9 cellular contexts compared by ENCODE assay signal in genomic region chrX:30865020-30865419, GRCh38. TPM values are rescaled to one million over a fixed set of nuclear protein-coding genes. Genes with fewer than 3 reads are reported as not detected.
A peak's percentile ranks its signal among the peaks of the same experiment; 100 is the strongest.
DNase-seq lines count a peak whose midpoint lies in the region; ATAC-seq, FAIRE-seq and TF ChIP-seq lines count a peak whose summit lies in the region.
"Had no signal": no experiment of that assay in that cellular context is flagged by ENCODE, and none has a peak within 500 bp of the region (broad histone marks: within the 10 kb centered on the region; RNA-seq: fewer than 3 reads in every experiment).

No MANE protein-coding gene starts in this region.

- H3K9me3 Mint-ChIP-seq in endothelial cell (ENCODE audit: unreplicated experiment), result no peaks in the 10 kb centered on the region

- no peak for TF ChIP-seq EP300 in upper lobe of left lung (IDR thresholded peaks at IDR 0.05)

- WGBS in upper lobe of left lung, 2 donors, result 18 to 37% methylated on average over 2 to 3 of the region's 3 CpGs
- no CpG with 5 or more reads among the region's 3 CpGs for WGBS in neuronal stem cell (ENCODE audit: extremely low coverage in 2 of 2, insufficient read length in 2 of 2, insufficient replicate concordance in 1 of 2), 2 donors

- no peaks in the 10 kb centered on the region for H3K27me3 Mint-ChIP-seq in endothelial cell (ENCODE audit: unreplicated experiment)

- no peak overlapping the region for H3K4ac ChIP-seq in neuronal stem cell (ENCODE audit: low read length)

- H3K4me3 ChIP-seq in LNCaP clone FGC (ENCODE audit: low read depth, low read length) (no peak overlapping the region), upper lobe of left lung (no peak overlapping the region), neuronal stem cell (ENCODE audit: low read length in 2 of 2) (no peak overlapping the region)
- H3K4me3 ChIP-seq: SJSA1 had no signal

- H3K4me1 ChIP-seq in upper lobe of left lung (no peaks in the 10 kb centered on the region), neuronal stem cell (ENCODE audit: control insufficient read depth in 2 of 2, insufficient read depth in 1 of 2, low read depth in 1 of 2, low read length in 2 of 2) (no peaks in the 10 kb centered on the region)
- H3K4me1 ChIP-seq: SJSA1 had no signal

- H3K14ac ChIP-seq in neuronal stem cell (ENCODE audit: low read length), result no peak overlapping the region

- no peak for TF ChIP-seq POLR2A in upper lobe of left lung (IDR thresholded peaks at IDR 0.05)
- no peak for TF ChIP-seq POLR2A in H54 (IDR thresholded peaks at IDR 0.05; ENCODE audit: low read depth, low read length)

- H3K36me3 ChIP-seq in upper lobe of left lung (peaks cover 0 to 7% (median 0%) of the 10 kb centered on the region in 4 donors), neuronal stem cell (replicated peaks in 1 of 2; ENCODE audit: control insufficient read depth in 2 of 2, insufficient read depth in 2 of 2, low read length in 2 of 2) (peaks cover 0 to 26% of the 10 kb centered on the region in 2 donors)
- H3K36me3 ChIP-seq: SJSA1 had no signal

- no peak overlapping the region for H2BK15ac ChIP-seq in neuronal stem cell (ENCODE audit: low read length)

- FAIRE-seq in GM19239 (lab: Jason Lieb, UNC) (no peak), H54 (lab: Jason Lieb, UNC) (no peak)

- H2AFZ ChIP-seq in neuronal stem cell (ENCODE audit: low read length), result no peak overlapping the region

- H3K27me3 ChIP-seq in upper lobe of left lung, result no peaks in the 10 kb centered on the region
- no peaks in the 10 kb centered on the region for H3K27me3 ChIP-seq in neuronal stem cell (ENCODE audit: control insufficient read depth in 3 of 3, insufficient read depth in 3 of 3, low read depth in 1 of 3, low read length in 3 of 3)
- H3K27me3 ChIP-seq: SJSA1 had no signal

- H3K4me1 Mint-ChIP-seq in endothelial cell (ENCODE audit: unreplicated experiment), result no peaks in the 10 kb centered on the region

- no peak overlapping the region for H3K4me2 ChIP-seq in neuronal stem cell (ENCODE audit: insufficient read depth, low read length, poor library complexity, severe bottlenecking)

- ATAC-seq in upper lobe of left lung (ENCODE audit: low FRiP score in 2 of 2), result peak; percentile 31 to 43

- no peak overlapping the region for H3K23ac ChIP-seq in neuronal stem cell (ENCODE audit: low read depth, low read length, poor library complexity)

- no peak overlapping the region for H4K8ac ChIP-seq in neuronal stem cell (ENCODE audit: low read depth, low read length)

- no peaks in the 10 kb centered on the region for H3K79me1 ChIP-seq in neuronal stem cell (ENCODE audit: low read depth, low read length)

- no peak overlapping the region for H3K18ac ChIP-seq in neuronal stem cell (ENCODE audit: low read length)

- H2BK120ac ChIP-seq in neuronal stem cell (ENCODE audit: low read depth, low read length), result no peak overlapping the region

- H3K9ac ChIP-seq in neuronal stem cell (ENCODE audit: low read depth, low read length, poor library complexity), result no peak overlapping the region

- H2BK12ac ChIP-seq in neuronal stem cell (ENCODE audit: low read length), result no peak overlapping the region

- H2AK5ac ChIP-seq in neuronal stem cell (ENCODE audit: low read depth, low read length), result no peak overlapping the region

- no peak overlapping the region for H3K27ac Mint-ChIP-seq in endothelial cell (ENCODE audit: unreplicated experiment)

- peak overlapping the region in 2 of 4 donors; percentile 18 to 42 for H3K27ac ChIP-seq in upper lobe of left lung
- no peak overlapping the region for H3K27ac ChIP-seq in neuronal stem cell (replicated peaks; ENCODE audit: low read length)
- H3K27ac ChIP-seq: SJSA1 had no signal

- TF ChIP-seq CTCF in LNCaP clone FGC (IDR thresholded peaks at IDR 0.05; ENCODE audit: control insufficient read depth, extremely low read depth, insufficient read depth) (peak; percentile 30), endothelial cell (IDR thresholded peaks at IDR 0.05; ENCODE audit: unreplicated experiment) (peak; percentile 27), upper lobe of left lung (IDR thresholded peaks at IDR 0.05) (peak in 1 of 6 experiments; percentile 17)

- no peak overlapping the region for H4K91ac ChIP-seq in neuronal stem cell (ENCODE audit: low read depth, low read length, poor library complexity)

- no peak overlapping the region for H2BK5ac ChIP-seq in neuronal stem cell (ENCODE audit: low read length)

- no peaks in the 10 kb centered on the region for H3K36me3 Mint-ChIP-seq in endothelial cell (ENCODE audit: low read depth, unreplicated experiment)

- no peaks in the 10 kb centered on the region for H3K9me3 ChIP-seq in upper lobe of left lung
- no peaks in the 10 kb centered on the region for H3K9me3 ChIP-seq in neuronal stem cell (replicated peaks in 1 of 2; ENCODE audit: control insufficient read depth in 2 of 2, insufficient read depth in 1 of 2, low read depth in 1 of 2, low read length in 2 of 2)
- H3K9me3 ChIP-seq: SJSA1 had no signal

- DNase-seq in stimulated activated CD4-positive, alpha-beta T cell treated with anti-CD3 and anti-CD28 coated beads, Interleukin-2, amount 100 ng/mL, for 24 hours, result peak; percentile 6 to 16
- DNase-seq in stimulated activated CD4-positive, alpha-beta T cell treated with anti-CD3 and anti-CD28 coated beads, Interleukin-12 subunit alpha, Interleukin-12 subunit beta, amount 100 ng/mL, for 4 hours, result no peak
- DNase-seq in LNCaP clone FGC (ENCODE audit: low read depth) (no peak), endothelial cell (ENCODE audit: low spot score) (no peak), upper lobe of left lung (peak in 1 of 2 donors; percentile 48), GM19239 (ENCODE audit: insufficient read length, low spot score) (no peak), H54 (ENCODE audit: insufficient read length, low spot score) (no peak), neuronal stem cell (ENCODE audit: low spot score) (no peak)

- no peak overlapping the region for H3K4me3 Mint-ChIP-seq in endothelial cell (ENCODE audit: unreplicated experiment)

RNA-seq across cellular contexts. Expression of gene TAB3, which starts 24.0 kb away (rescaled TPM):
- total RNA-seq in endothelial cell (ENCODE audit: unreplicated experiment) (23.8 TPM), upper lobe of left lung (10 to 100 TPM; 13.5 to 42.1 (median 18.8) TPM)
- 12.8 TPM for polyA plus RNA-seq in neuronal stem cell (2013, experiment 1 of 2)
- polyA plus RNA-seq in neuronal stem cell (2013, experiment 2 of 2), result 13.7 TPM

Comparison
In these comparisons a context has a peak if more than half of its experiments do, and no peak if none do; other contexts are left out.
1. DNase-seq: peak in stimulated activated CD4-positive, alpha-beta T cell treated with anti-CD3 and anti-CD28 coated beads, Interleukin-2, amount 100 ng/mL, for 24 hours (2 of 2); none in stimulated activated CD4-positive, alpha-beta T cell treated with anti-CD3 and anti-CD28 coated beads, Interleukin-12 subunit alpha, Interleukin-12 subunit beta, amount 100 ng/mL, for 4 hours (single experiment), LNCaP clone FGC (single experiment), endothelial cell (single experiment), GM19239 (single experiment), H54 (single experiment) and neuronal stem cell (single experiment).